In the genomic region with DNA sequence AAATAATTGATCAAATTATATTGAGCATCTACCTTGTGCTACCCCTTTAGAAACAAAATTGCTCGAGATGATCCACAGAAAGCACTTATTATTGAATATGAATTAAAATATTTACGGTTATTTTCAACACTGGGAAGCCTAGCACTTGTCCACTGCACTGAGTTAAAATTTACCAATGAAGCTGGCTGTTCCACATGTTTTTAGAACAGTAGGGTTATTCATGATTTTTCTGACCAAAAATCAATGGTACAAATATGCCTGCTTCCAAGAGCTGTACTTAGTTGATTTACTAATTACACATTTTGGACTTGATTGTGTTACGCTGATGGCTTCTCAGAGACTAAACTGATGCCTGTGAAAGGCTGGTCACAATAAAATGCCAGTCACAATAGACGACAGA, we compare ENCODE assay signal across 4 cellular contexts.
"Had no signal": no experiment of that assay in that cellular context is flagged by ENCODE, and none has a peak within 500 bp of the region (broad histone marks: within the 10 kb centered on the region; RNA-seq: fewer than 3 reads in every experiment).

No MANE protein-coding gene starts in this region.

- DNase-seq: H9, HCEC 1CT had no signal

- H3K4me2 ChIP-seq: GM23338 had no signal

- H3K4me3 Mint-ChIP-seq: GM23338, H9 had no signal

- H3K27ac Mint-ChIP-seq: GM23338 had no signal

- H3K4me3 ChIP-seq: GM23338, K562 had no signal

- H2AFZ ChIP-seq: GM23338 had no signal

- H3K9me3 Mint-ChIP-seq: GM23338, H9 had no signal

- ATAC-seq: GM23338, K562 had no signal
